In the genomic region with DNA sequence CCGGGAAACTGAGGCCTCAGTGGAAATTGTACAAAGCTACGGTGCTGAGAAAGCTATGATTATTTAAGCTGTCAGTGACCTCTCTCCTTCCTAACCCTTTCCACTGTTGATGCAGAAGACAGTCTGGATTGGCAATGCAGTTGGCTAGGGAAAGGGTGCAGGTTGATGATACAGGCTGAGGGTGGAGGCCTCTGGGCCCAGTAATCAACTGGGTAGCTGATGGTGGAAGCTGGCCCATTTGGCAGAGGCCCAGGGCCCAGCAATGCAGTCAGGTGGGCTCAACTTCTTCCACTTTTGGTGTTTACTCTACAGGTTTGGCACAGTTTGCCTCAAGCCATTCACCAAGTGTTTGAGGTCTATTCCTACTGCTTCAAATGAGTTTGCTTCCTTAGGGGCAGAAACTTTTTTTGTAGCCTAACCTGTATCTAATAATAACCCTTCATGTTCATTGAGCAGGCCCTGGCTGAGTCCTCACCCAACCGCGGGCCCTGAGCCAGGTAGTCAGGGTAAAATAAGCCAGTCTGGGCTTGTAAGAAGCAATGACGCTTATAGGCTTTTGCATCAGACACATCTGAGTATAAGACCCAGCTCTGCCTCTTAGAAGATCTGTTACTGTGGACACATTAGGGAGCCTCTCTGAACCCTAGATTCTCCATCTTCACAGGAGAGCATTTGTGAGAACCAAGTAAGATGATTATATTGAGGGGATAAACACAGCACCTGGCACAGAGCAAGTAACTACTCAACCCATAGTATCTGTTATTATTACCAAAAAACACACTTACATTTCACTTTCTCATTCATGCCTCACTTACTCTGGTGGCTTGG, we compare ENCODE assay signal across 9 cellular contexts. TPM values are rescaled to one million over a fixed set of nuclear protein-coding genes. Genes with fewer than 3 reads are reported as not detected.
DNase-seq lines count a peak whose midpoint lies in the region; ATAC-seq and TF ChIP-seq lines count a peak whose summit lies in the region.
"Had no signal": no experiment of that assay in that cellular context is flagged by ENCODE, and none has a peak within 500 bp of the region (broad histone marks: within the 10 kb centered on the region; RNA-seq: fewer than 3 reads in every experiment).

No MANE protein-coding gene starts in this region.

- no peak for TF ChIP-seq CTCF in tibial nerve (IDR thresholded peaks at IDR 0.05)

- H3K27ac Mint-ChIP-seq in activated CD8-positive, alpha-beta memory T cell treated with anti-CD3 and anti-CD28 coated beads, Interleukin-2, amount 10 ng/mL, durations not matched to agents 7 days and 5 days = peak overlapping the region; percentile 71
- peak overlapping the region; percentile 62 for H3K27ac Mint-ChIP-seq in activated T-helper 1 cell treated with anti-CD3 and anti-CD28 coated beads, Interleukin-12 subunit alpha, Interleukin-12 subunit beta, Interleukin-2, Interleukin-4 antibody, amounts not matched to agents 30 ng/mL and 10 ng/mL and 1 ng/mL, durations not matched to agents 14 hours and 24 hours and 36 hours

- H3K36me3 ChIP-seq in tibial nerve = peaks cover 0 to 41% (median 0%) of the 10 kb centered on the region in 3 donors

- H3K27me3 Mint-ChIP-seq in activated CD8-positive, alpha-beta memory T cell treated with anti-CD3 and anti-CD28 coated beads, Interleukin-2, amount 10 ng/mL, durations not matched to agents 7 days and 5 days = no peaks in the 10 kb centered on the region
- no peaks in the 10 kb centered on the region for H3K27me3 Mint-ChIP-seq in activated T-helper 1 cell treated with anti-CD3 and anti-CD28 coated beads, Interleukin-12 subunit alpha, Interleukin-12 subunit beta, Interleukin-2, Interleukin-4 antibody, amounts not matched to agents 30 ng/mL and 10 ng/mL and 1 ng/mL, durations not matched to agents 14 hours and 24 hours and 36 hours (ENCODE audit: insufficient read depth)

- no peaks in the 10 kb centered on the region for H3K27me3 ChIP-seq in tibial nerve

- H3K9me3 Mint-ChIP-seq in activated CD8-positive, alpha-beta memory T cell treated with anti-CD3 and anti-CD28 coated beads, Interleukin-2, amount 10 ng/mL, durations not matched to agents 7 days and 5 days (ENCODE audit: low read depth) = no peaks in the 10 kb centered on the region
- H3K9me3 Mint-ChIP-seq in activated T-helper 1 cell treated with anti-CD3 and anti-CD28 coated beads, Interleukin-12 subunit alpha, Interleukin-12 subunit beta, Interleukin-2, Interleukin-4 antibody, amounts not matched to agents 30 ng/mL and 10 ng/mL and 1 ng/mL, durations not matched to agents 14 hours and 24 hours and 36 hours = no peaks in the 10 kb centered on the region

- H3K36me3 Mint-ChIP-seq in activated CD8-positive, alpha-beta memory T cell treated with anti-CD3 and anti-CD28 coated beads, Interleukin-2, amount 10 ng/mL, durations not matched to agents 7 days and 5 days = peaks cover 65% of the 10 kb centered on the region
- peaks cover 86% of the 10 kb centered on the region for H3K36me3 Mint-ChIP-seq in activated T-helper 1 cell treated with anti-CD3 and anti-CD28 coated beads, Interleukin-12 subunit alpha, Interleukin-12 subunit beta, Interleukin-2, Interleukin-4 antibody, amounts not matched to agents 30 ng/mL and 10 ng/mL and 1 ng/mL, durations not matched to agents 14 hours and 24 hours and 36 hours (ENCODE audit: low read depth)

- TF ChIP-seq EP300 in tibial nerve (IDR thresholded peaks at IDR 0.05) = no peak

- CTCF ChIA-PET in activated CD8-positive, alpha-beta memory T cell treated with anti-CD3 and anti-CD28 coated beads, Interleukin-2, amount 10 ng/mL, durations not matched to agents 7 days and 5 days (lab: Charles Lee) = interaction anchor here (0.6 to 22.3 kb wide), 3 partner anchors 9 to 52 kb away, joined by 3 to 685 read pairs (median 48); a partner anchor contains a TSS

- no peaks in the 10 kb centered on the region for H3K9me3 ChIP-seq in tibial nerve

- H3K4me1 ChIP-seq in tibial nerve = peaks cover 5 to 93% (median 80%) of the 10 kb centered on the region in 4 donors

- intact Hi-C loops in activated T-helper 1 cell treated with anti-CD3 and anti-CD28 coated beads, Interleukin-12 subunit alpha, Interleukin-12 subunit beta, Interleukin-2, Interleukin-4 antibody, amounts not matched to agents 30 ng/mL and 10 ng/mL and 1 ng/mL, durations not matched to agents 14 hours and 24 hours and 36 hours (cut with micrococcal nuclease) = no loop called here

- TF ChIP-seq POLR2A in tibial nerve (IDR thresholded peaks at IDR 0.05) = no peak

- 80 to 88% methylated on average over 5 of the region's 5 CpGs for WGBS in tibial nerve, 2 donors

- ATAC-seq in activated CD8-positive, alpha-beta memory T cell treated with anti-CD3 and anti-CD28 coated beads, Interleukin-2, amount 10 ng/mL, durations not matched to agents 7 days and 5 days = no peak
- ATAC-seq in GM21529 (IDR thresholded peaks at IDR 0.05; ENCODE audit: unreplicated experiment) (no peak), HG03520 (IDR thresholded peaks at IDR 0.05; ENCODE audit: unreplicated experiment) (no peak)

- H3K4me1 Mint-ChIP-seq in activated CD8-positive, alpha-beta memory T cell treated with anti-CD3 and anti-CD28 coated beads, Interleukin-2, amount 10 ng/mL, durations not matched to agents 7 days and 5 days = peaks cover 86% of the 10 kb centered on the region
- H3K4me1 Mint-ChIP-seq in activated T-helper 1 cell treated with anti-CD3 and anti-CD28 coated beads, Interleukin-12 subunit alpha, Interleukin-12 subunit beta, Interleukin-2, Interleukin-4 antibody, amounts not matched to agents 30 ng/mL and 10 ng/mL and 1 ng/mL, durations not matched to agents 14 hours and 24 hours and 36 hours (ENCODE audit: low read depth) = peaks cover 89% of the 10 kb centered on the region

- peak overlapping the region; percentile 90 to 100 (median 100) for H3K27ac ChIP-seq in tibial nerve

- DNase-seq in activated CD8-positive, alpha-beta memory T cell treated with anti-CD3 and anti-CD28 coated beads, Interleukin-2, amount 10 ng/mL, durations not matched to agents 7 days and 5 days = no peak
- no peak for DNase-seq in activated CD8-positive, alpha-beta memory T cell treated with anti-CD3 and anti-CD28 coated beads, Interleukin-2, amount 50 U/mL, for 48 hours
- DNase-seq in activated T-helper 1 cell treated with anti-CD3 and anti-CD28 coated beads, Interleukin-12 subunit alpha, Interleukin-12 subunit beta, Interleukin-2, Interleukin-4 antibody, amounts not matched to agents 30 ng/mL and 10 ng/mL and 1 ng/mL, durations not matched to agents 14 hours and 24 hours and 36 hours (ENCODE audit: low spot score) = no peak
- DNase-seq in kidney tubule cell (ENCODE audit: low spot score) (peak; percentile 65), tibial nerve (ENCODE audit: low spot score in 2 of 2) (no peak), inferior parietal cortex (ENCODE audit: extremely low spot score) (no peak)
- DNase-seq: activated gamma-delta T cell treated with Interleukin-2 at 50 U/mL for 16 hours had no signal

- H3K4me3 Mint-ChIP-seq in activated CD8-positive, alpha-beta memory T cell treated with anti-CD3 and anti-CD28 coated beads, Interleukin-2, amount 10 ng/mL, durations not matched to agents 7 days and 5 days = no peak overlapping the region
- H3K4me3 Mint-ChIP-seq in activated T-helper 1 cell treated with anti-CD3 and anti-CD28 coated beads, Interleukin-12 subunit alpha, Interleukin-12 subunit beta, Interleukin-2, Interleukin-4 antibody, amounts not matched to agents 30 ng/mL and 10 ng/mL and 1 ng/mL, durations not matched to agents 14 hours and 24 hours and 36 hours = peak overlapping the region; percentile 80

- no peak overlapping the region for H3K4me3 ChIP-seq in tibial nerve

RNA-seq across cellular contexts. Expression of a gene that starts 12.0 kb away (rescaled TPM):
- total RNA-seq in activated CD8-positive, alpha-beta memory T cell treated with anti-CD3 and anti-CD28 coated beads, Interleukin-2, amount 10 ng/mL, durations not matched to agents 7 days and 5 days = 100 to 1,000 TPM in 1 of 2 experiments, 10 to 100 TPM in 1; 69.8 to 121 TPM
- 417 and 420 TPM in 2 replicates for total RNA-seq in activated T-helper 1 cell treated with anti-CD3 and anti-CD28 coated beads, Interleukin-12 subunit alpha, Interleukin-12 subunit beta, Interleukin-2, Interleukin-4 antibody, amounts not matched to agents 30 ng/mL and 10 ng/mL and 1 ng/mL, durations not matched to agents 14 hours and 24 hours and 36 hours
- 100 to 1,000 TPM; 105 to 138 (median 119) TPM for total RNA-seq in tibial nerve

RNA-seq across cellular contexts. Expression of a gene that starts 28.5 kb away (rescaled TPM):
- 100 to 1,000 TPM; 148 to 159 TPM for total RNA-seq in activated CD8-positive, alpha-beta memory T cell treated with anti-CD3 and anti-CD28 coated beads, Interleukin-2, amount 10 ng/mL, durations not matched to agents 7 days and 5 days
- 53.3 and 54.4 TPM in 2 replicates for total RNA-seq in activated T-helper 1 cell treated with anti-CD3 and anti-CD28 coated beads, Interleukin-12 subunit alpha, Interleukin-12 subunit beta, Interleukin-2, Interleukin-4 antibody, amounts not matched to agents 30 ng/mL and 10 ng/mL and 1 ng/mL, durations not matched to agents 14 hours and 24 hours and 36 hours
- 1 to 10 TPM in 1 of 4 donors, under 1 TPM in 3; 0.21 to 2.7 (median 0.40) TPM for total RNA-seq in tibial nerve

Comparison
In these comparisons a context has a peak if more than half of its experiments do, and no peak if none do; other contexts are left out.
1. RNA of a gene that starts 28.5 kb away (total RNA-seq): 148 to 159 TPM in activated CD8-positive, alpha-beta memory T cell treated with anti-CD3 and anti-CD28 coated beads, Interleukin-2, amount 10 ng/mL, durations not matched to agents 7 days and 5 days and 53.3 to 54.4 TPM in activated T-helper 1 cell treated with anti-CD3 and anti-CD28 coated beads, Interleukin-12 subunit alpha, Interleukin-12 subunit beta, Interleukin-2, Interleukin-4 antibody, amounts not matched to agents 30 ng/mL and 10 ng/mL and 1 ng/mL, durations not matched to agents 14 hours and 24 hours and 36 hours; 0.21 to 2.7 TPM in tibial nerve; every median in the first group is over 10 times any median in the second.